Comparison of ENCODE assay signal across 11 cellular contexts in the genomic region with DNA sequence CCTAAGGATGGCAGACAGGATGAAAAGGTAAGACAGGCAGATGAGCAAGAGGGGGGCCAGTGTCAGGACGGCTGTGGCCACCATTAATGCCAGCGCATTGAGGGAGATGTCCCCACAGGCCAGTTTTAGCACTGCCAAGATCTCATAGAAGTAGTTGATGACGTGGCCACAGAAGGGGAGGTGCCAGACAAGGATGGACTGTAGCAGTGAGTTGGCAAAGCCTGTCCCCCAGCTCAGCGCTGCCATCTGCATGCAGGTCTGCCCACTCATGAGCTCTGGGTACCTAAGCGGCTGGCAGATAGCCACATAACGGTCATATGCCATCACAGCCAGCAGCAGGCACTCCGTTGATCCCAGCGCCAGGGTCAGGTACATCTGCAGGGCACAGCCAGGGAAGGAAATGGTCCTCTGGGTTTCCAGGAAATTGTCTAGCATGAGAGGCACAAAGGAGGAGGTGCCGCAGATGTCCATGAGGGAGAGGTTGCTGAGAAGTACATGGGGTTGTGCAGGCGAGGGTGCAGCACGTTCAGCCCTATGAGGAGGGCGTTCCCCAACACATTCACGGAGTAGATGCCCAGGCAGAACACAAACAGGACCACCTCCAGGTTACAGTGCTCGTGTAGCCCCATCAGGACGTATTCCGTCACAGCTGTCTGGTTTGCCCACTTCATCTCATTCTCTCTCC. TPM values are rescaled to one million over a fixed set of nuclear protein-coding genes. Genes with fewer than 3 reads are reported as not detected.
A peak's percentile ranks its signal among the peaks of the same experiment; 100 is the strongest.
DNase-seq lines count a peak whose midpoint lies in the region; ATAC-seq and TF ChIP-seq lines count a peak whose summit lies in the region.
"Had no signal": no experiment of that assay in that cellular context is flagged by ENCODE, and none has a peak within 500 bp of the region (broad histone marks: within the 10 kb centered on the region; RNA-seq: fewer than 3 reads in every experiment).

No MANE protein-coding gene starts in this region.

- no peak overlapping the region for H3K4me3 ChIP-seq in RWPE2 (ENCODE audit: severe bottlenecking)
- no peak overlapping the region for H3K4me3 ChIP-seq in gastroesophageal sphincter

- H3K27me3 Mint-ChIP-seq in activated naive CD4-positive, alpha-beta T cell treated with anti-CD3 and anti-CD28 coated beads, Interleukin-2, amount 10 ng/mL, durations not matched to agents 7 days and 5 days, result peaks cover 56% of the 10 kb centered on the region
- peaks cover 40% of the 10 kb centered on the region for H3K27me3 Mint-ChIP-seq in type B pancreatic cell

- WGBS in gastroesophageal sphincter (ENCODE audit: low coverage in 1 of 2), 2 donors, result 29 to 39% methylated on average over 8 to 10 of the region's 16 CpGs

- no peaks in the 10 kb centered on the region for H3K9me3 Mint-ChIP-seq in activated naive CD4-positive, alpha-beta T cell treated with anti-CD3 and anti-CD28 coated beads, Interleukin-2, amount 50 U/mL, for 72 hours
- no peaks in the 10 kb centered on the region for H3K9me3 Mint-ChIP-seq in activated naive CD4-positive, alpha-beta T cell treated with anti-CD3 and anti-CD28 coated beads, Interleukin-2, amount 10 ng/mL, durations not matched to agents 7 days and 5 days
- no peaks in the 10 kb centered on the region for H3K9me3 Mint-ChIP-seq in type B pancreatic cell
- H3K9me3 Mint-ChIP-seq: CD4-positive, alpha-beta T cell had no signal

- no peaks in the 10 kb centered on the region for H3K36me3 Mint-ChIP-seq in activated naive CD4-positive, alpha-beta T cell treated with anti-CD3 and anti-CD28 coated beads, Interleukin-2, amount 50 U/mL, for 72 hours
- no peaks in the 10 kb centered on the region for H3K36me3 Mint-ChIP-seq in activated naive CD4-positive, alpha-beta T cell treated with anti-CD3 and anti-CD28 coated beads, Interleukin-2, amount 10 ng/mL, durations not matched to agents 7 days and 5 days
- no peaks in the 10 kb centered on the region for H3K36me3 Mint-ChIP-seq in type B pancreatic cell

- H3K4me3 Mint-ChIP-seq in activated naive CD4-positive, alpha-beta T cell treated with anti-CD3 and anti-CD28 coated beads, Interleukin-2, amount 10 ng/mL, durations not matched to agents 7 days and 5 days, result no peak overlapping the region
- no peak overlapping the region for H3K4me3 Mint-ChIP-seq in type B pancreatic cell
- H3K4me3 Mint-ChIP-seq: CD4-positive, alpha-beta T cell had no signal

- peak overlapping the region; percentile 23 to 87 for H3K27ac Mint-ChIP-seq in activated naive CD4-positive, alpha-beta T cell treated with anti-CD3 and anti-CD28 coated beads, Interleukin-2, amount 50 U/mL, for 72 hours
- H3K27ac Mint-ChIP-seq in activated naive CD4-positive, alpha-beta T cell treated with anti-CD3 and anti-CD28 coated beads, Interleukin-2, amount 10 ng/mL, durations not matched to agents 7 days and 5 days, result no peak overlapping the region
- H3K27ac Mint-ChIP-seq in type B pancreatic cell, result no peak overlapping the region
- H3K27ac Mint-ChIP-seq: CD4-positive, alpha-beta T cell had no signal

- H3K4me1 ChIP-seq in RWPE2 (ENCODE audit: insufficient read depth, poor library complexity, severe bottlenecking) (no peaks in the 10 kb centered on the region), gastroesophageal sphincter (peaks cover 0 to 15% (median 0%) of the 10 kb centered on the region in 3 donors)

- TF ChIP-seq POLR2A in gastroesophageal sphincter (IDR thresholded peaks at IDR 0.05), result no peak

- TF ChIP-seq EP300 in gastroesophageal sphincter (IDR thresholded peaks at IDR 0.05), result no peak

- H3K9me3 ChIP-seq in RWPE2 (ENCODE audit: severe bottlenecking), result no peaks in the 10 kb centered on the region
- no peaks in the 10 kb centered on the region for H3K9me3 ChIP-seq in gastroesophageal sphincter

- TF ChIP-seq CTCF in RWPE2 (IDR thresholded peaks at IDR 0.05; ENCODE audit: poor library complexity, severe bottlenecking) (no peak), gastroesophageal sphincter (IDR thresholded peaks at IDR 0.05) (no peak), type B pancreatic cell (conservative IDR thresholded peaks at IDR 0.05) (no peak), omental fat pad (IDR thresholded peaks at IDR 0.05) (no peak)

- CTCF ChIA-PET in activated naive CD4-positive, alpha-beta T cell treated with anti-CD3 and anti-CD28 coated beads, Interleukin-2, amount 10 ng/mL, durations not matched to agents 7 days and 5 days (lab: Charles Lee), result no interaction called here

- H3K27me3 ChIP-seq in RWPE2 (ENCODE audit: insufficient read depth, poor library complexity, severe bottlenecking) (no peaks in the 10 kb centered on the region), gastroesophageal sphincter (no peaks in the 10 kb centered on the region)

- H3K36me3 ChIP-seq in RWPE2 (ENCODE audit: low read depth) (no peaks in the 10 kb centered on the region), gastroesophageal sphincter (peaks cover 0 to 13% of the 10 kb centered on the region in 2 donors)

- ATAC-seq in activated naive CD4-positive, alpha-beta T cell treated with anti-CD3 and anti-CD28 coated beads, Interleukin-2, amount 50 U/mL, for 72 hours, result peak; percentile 43 to 53
- ATAC-seq in RWPE2 (ENCODE audit: low read depth) (peak; percentile 51; the same call in 1 of the 3 replicates), gastroesophageal sphincter (peak; percentile 36), omental fat pad (ENCODE audit: low FRiP score) (no peak), HG02588 (IDR thresholded peaks at IDR 0.05; ENCODE audit: unreplicated experiment) (no peak), HG03097 (IDR thresholded peaks at IDR 0.05; ENCODE audit: low FRiP score, unreplicated experiment) (no peak)

- DNase-seq in activated naive CD4-positive, alpha-beta T cell treated with anti-CD3 and anti-CD28 coated beads, Interleukin-2, amount 50 U/mL, for 72 hours (ENCODE audit: low spot score in 2 of 2), result no peak
- no peak for DNase-seq in activated naive CD4-positive, alpha-beta T cell treated with anti-CD3 and anti-CD28 coated beads, Interleukin-2, amount 10 ng/mL, durations not matched to agents 7 days and 5 days
- DNase-seq in RWPE2 (ENCODE audit: low spot score), result no peak
- DNase-seq in type B pancreatic cell (ENCODE audit: extremely low spot score, unreplicated experiment), result peak; percentile 45
- no peak for DNase-seq in omental fat pad (ENCODE audit: low spot score)
- DNase-seq: activated T-cell treated with anti-CD3 and anti-CD28 coated beads for 4 hours; CD4-positive, alpha-beta T cell had no signal

- H3K27ac ChIP-seq in RWPE2 (ENCODE audit: poor library complexity, severe bottlenecking) (no peak overlapping the region), gastroesophageal sphincter (no peak overlapping the region)
- H3K27ac ChIP-seq: epithelial cell of prostate had no signal

- H3K4me1 Mint-ChIP-seq in activated naive CD4-positive, alpha-beta T cell treated with anti-CD3 and anti-CD28 coated beads, Interleukin-2, amount 10 ng/mL, durations not matched to agents 7 days and 5 days, result peaks cover 7% of the 10 kb centered on the region
- H3K4me1 Mint-ChIP-seq in type B pancreatic cell (ENCODE audit: unreplicated experiment), result no peaks in the 10 kb centered on the region

RNA-seq across cellular contexts. Expression of a gene that starts 10.7 kb away (rescaled TPM):
- total RNA-seq in activated naive CD4-positive, alpha-beta T cell treated with anti-CD3 and anti-CD28 coated beads, Interleukin-2, amount 50 U/mL, for 72 hours, result not detected
- not detected for total RNA-seq in gastroesophageal sphincter
- total RNA-seq in type B pancreatic cell (ENCODE audit: low replicate concordance), result not detected in 2 replicates
- not detected for total RNA-seq in omental fat pad
- total RNA-seq: CD4-positive, alpha-beta T cell had no signal

RNA-seq across cellular contexts. Expression of a gene that starts 30.4 kb away (rescaled TPM):
- 10 to 100 TPM in 1 of 2 donors, 1 to 10 TPM in 1; 4.0 to 11.2 TPM for total RNA-seq in activated naive CD4-positive, alpha-beta T cell treated with anti-CD3 and anti-CD28 coated beads, Interleukin-2, amount 50 U/mL, for 72 hours
- total RNA-seq in gastroesophageal sphincter, result 10 to 100 TPM; 11.7 to 23.8 (median 18.6) TPM
- 13.8 and 27.2 TPM in 2 replicates for total RNA-seq in type B pancreatic cell (ENCODE audit: low replicate concordance)
- 10 to 100 TPM in 1 of 4 donors, 1 to 10 TPM in 3; 2.7 to 13.2 (median 4.6) TPM for total RNA-seq in omental fat pad

RNA-seq across cellular contexts. Expression of a gene that starts 30.9 kb away (rescaled TPM):
- not detected for total RNA-seq in activated naive CD4-positive, alpha-beta T cell treated with anti-CD3 and anti-CD28 coated beads, Interleukin-2, amount 50 U/mL, for 72 hours
- total RNA-seq in gastroesophageal sphincter (not detected), type B pancreatic cell (ENCODE audit: low replicate concordance) (1.1 TPM in 1 of 2 replicates, not detected in the other), omental fat pad (not detected)
- total RNA-seq: CD4-positive, alpha-beta T cell had no signal

RNA-seq across cellular contexts. Expression of a gene that starts 44.6 kb away (rescaled TPM):
- 10 to 100 TPM; 27.2 to 51.8 TPM for total RNA-seq in activated naive CD4-positive, alpha-beta T cell treated with anti-CD3 and anti-CD28 coated beads, Interleukin-2, amount 50 U/mL, for 72 hours
- total RNA-seq in gastroesophageal sphincter (10 to 100 TPM; 12.7 to 29.4 (median 18.7) TPM), type B pancreatic cell (ENCODE audit: low replicate concordance) (41.7 and 51.1 TPM in 2 replicates), omental fat pad (10 to 100 TPM; 19.8 to 49.7 (median 40.6) TPM)

RNA-seq across cellular contexts. Expression of a gene that starts 46.5 kb away (rescaled TPM):
- not detected for total RNA-seq in activated naive CD4-positive, alpha-beta T cell treated with anti-CD3 and anti-CD28 coated beads, Interleukin-2, amount 50 U/mL, for 72 hours
- total RNA-seq in gastroesophageal sphincter (10 to 100 TPM in 3 of 4 donors, 1 to 10 TPM in 1; 4.0 to 32.7 (median 17.0) TPM), type B pancreatic cell (ENCODE audit: low replicate concordance) (0.40 TPM in 1 of 2 replicates, not detected in the other), omental fat pad (10 to 100 TPM in 2 of 4 donors, 1 to 10 TPM in 2; 5.1 to 17.5 (median 11.3) TPM)
- total RNA-seq: CD4-positive, alpha-beta T cell had no signal

Comparison
In these comparisons a context has a peak if more than half of its experiments do, and no peak if none do; other contexts are left out.
1. H3K27ac Mint-ChIP-seq: peak in activated naive CD4-positive, alpha-beta T cell treated with anti-CD3 and anti-CD28 coated beads, Interleukin-2, amount 50 U/mL, for 72 hours (2 of 2); none in activated naive CD4-positive, alpha-beta T cell treated with anti-CD3 and anti-CD28 coated beads, Interleukin-2, amount 10 ng/mL, durations not matched to agents 7 days and 5 days (single experiment) and type B pancreatic cell (single experiment).
2. ATAC-seq: peak in activated naive CD4-positive, alpha-beta T cell treated with anti-CD3 and anti-CD28 coated beads, Interleukin-2, amount 50 U/mL, for 72 hours (2 of 2), RWPE2 (single experiment) and gastroesophageal sphincter (single experiment); none in omental fat pad (single experiment), HG02588 (single experiment) and HG03097 (single experiment).